Comparison of ENCODE assay signal across 36 cellular contexts in genomic region chr13:71254384-71254783, GRCh38.
"Had no signal": no experiment of that assay in that cellular context is flagged by ENCODE, and none has a peak within 500 bp of the region (broad histone marks: within the 10 kb centered on the region; RNA-seq: fewer than 3 reads in every experiment).

No MANE protein-coding gene starts in this region.

- H3K36me3 Mint-ChIP-seq: activated naive CD8-positive, alpha-beta T cell treated with anti-CD3 and anti-CD28 coated beads for 36 hours; stimulated activated memory B cell treated with anti-CD40 and anti-IgM and Interleukin-4, amounts not matched to agents 10 μg/mL and 1 μg/mL and 100 μg/mL, for 72 hours had no signal

- H3K9me3 Mint-ChIP-seq: activated naive CD4-positive, alpha-beta T cell treated with anti-CD3 and anti-CD28 coated beads for 36 hours; activated naive CD8-positive, alpha-beta T cell treated with anti-CD3 and anti-CD28 coated beads for 36 hours; dendritic cell treated with granulocyte-macrophage colony-stimulating factor and Interleukin-4, amounts not matched to agents 40 ng/mL and 50 ng/mL, for 4 days; stimulated activated naive CD8-positive, alpha-beta T cell treated with anti-CD3 and anti-CD28 coated beads, Interleukin-15, amount 100 ng/mL, for 72 hours; T-helper 1 cell treated with Interleukin-12 subunit alpha and Interleukin-12 subunit beta and Interleukin-4 antibody, amounts not matched to agents 30 μg/mL and 1 μg/mL, for 36 hours had no signal

- H3K9me3 ChIP-seq: adrenal gland, esophagus squamous epithelium, neutrophil, ovary, sigmoid colon, thyroid gland, upper lobe of right lung had no signal

- H3K27ac ChIP-seq: adrenal gland, brain microvascular endothelial cell, epithelial cell of prostate, esophagus squamous epithelium, hepatocyte, left ventricle myocardium inferior, neutrophil, ovary, sigmoid colon, thyroid gland, upper lobe of right lung, VCaP had no signal

- ATAC-seq: activated CD4-positive, CD25-positive, alpha-beta regulatory T cell treated with anti-CD3 and anti-CD28 coated beads, Interleukin-2, amount 50 U/mL, for 24 hours; stimulated activated memory B cell treated with anti-CD40 and anti-IgM and Interleukin-4, amounts not matched to agents 10 μg/mL and 1 μg/mL and 100 μg/mL, for 72 hours; stimulated activated naive CD8-positive, alpha-beta T cell treated with anti-CD3 and anti-CD28 coated beads, Interleukin-15, amount 100 ng/mL, for 72 hours; upper lobe of right lung had no signal

- H3K27me3 Mint-ChIP-seq: activated naive CD8-positive, alpha-beta T cell treated with anti-CD3 and anti-CD28 coated beads for 36 hours; dendritic cell treated with granulocyte-macrophage colony-stimulating factor and Interleukin-4, amounts not matched to agents 40 ng/mL and 50 ng/mL, for 4 days; progenitor cell of endocrine pancreas; stimulated activated memory B cell treated with anti-CD40 and anti-IgM and Interleukin-4, amounts not matched to agents 10 μg/mL and 1 μg/mL and 100 μg/mL, for 72 hours; stimulated activated naive CD8-positive, alpha-beta T cell treated with anti-CD3 and anti-CD28 coated beads, Interleukin-15, amount 100 ng/mL, for 72 hours had no signal

- H3K4me3 Mint-ChIP-seq: activated naive CD4-positive, alpha-beta T cell treated with anti-CD3 and anti-CD28 coated beads for 36 hours; activated naive CD8-positive, alpha-beta T cell treated with anti-CD3 and anti-CD28 coated beads for 36 hours; dendritic cell treated with granulocyte-macrophage colony-stimulating factor and Interleukin-4, amounts not matched to agents 40 ng/mL and 50 ng/mL, for 4 days; nephron; stimulated activated memory B cell treated with anti-CD40 and anti-IgM and Interleukin-4, amounts not matched to agents 10 μg/mL and 1 μg/mL and 100 μg/mL, for 72 hours; stimulated activated naive CD8-positive, alpha-beta T cell treated with anti-CD3 and anti-CD28 coated beads, Interleukin-15, amount 100 ng/mL, for 72 hours; T-helper 1 cell treated with Interleukin-12 subunit alpha and Interleukin-12 subunit beta and Interleukin-4 antibody, amounts not matched to agents 30 μg/mL and 1 μg/mL, for 36 hours had no signal

- H3K79me2 ChIP-seq: hepatocyte had no signal

- H3K4me1 Mint-ChIP-seq: activated naive CD8-positive, alpha-beta T cell treated with anti-CD3 and anti-CD28 coated beads for 36 hours; stimulated activated memory B cell treated with anti-CD40 and anti-IgM and Interleukin-4, amounts not matched to agents 10 μg/mL and 1 μg/mL and 100 μg/mL, for 72 hours; stimulated activated naive CD8-positive, alpha-beta T cell treated with anti-CD3 and anti-CD28 coated beads, Interleukin-15, amount 100 ng/mL, for 72 hours had no signal

- H3K4me1 ChIP-seq: adrenal gland, esophagus squamous epithelium, sigmoid colon, thyroid gland, upper lobe of right lung had no signal

- H3K36me3 ChIP-seq: adrenal gland, brain microvascular endothelial cell, esophagus squamous epithelium, left ventricle myocardium inferior, neutrophil, ovary, sigmoid colon, thyroid gland, upper lobe of right lung had no signal

- H2AFZ ChIP-seq: hepatocyte had no signal

- H3K27me3 ChIP-seq: adrenal gland, brain microvascular endothelial cell, esophagus squamous epithelium, hepatocyte, neutrophil, ovary, sigmoid colon, thyroid gland, upper lobe of right lung had no signal

- DNase-seq: activated CD4-positive, alpha-beta T cell treated with anti-CD3 and anti-CD28 coated beads for 48 hours; activated CD4-positive, alpha-beta T cell treated with anti-CD3 and anti-CD28 coated beads, Interleukin-2, amount 50 U/mL, for 48 hours; activated CD8-positive, alpha-beta memory T cell treated with anti-CD3 and anti-CD28 coated beads for 24 hours; activated effector memory CD4-positive, alpha-beta T cell treated with Interleukin-2 at 50 U/mL for 16 hours; activated naive CD4-positive, alpha-beta T cell treated with anti-CD3 and anti-CD28 coated beads for 36 hours; activated naive CD8-positive, alpha-beta T cell treated with anti-CD3 and anti-CD28 coated beads for 36 hours; adrenal gland; brain microvascular endothelial cell; central memory CD4-positive, alpha-beta T cell; esophagus squamous epithelium; foreskin melanocyte; left ventricle myocardium inferior; ovary; retina; sigmoid colon; small intestine; stimulated activated CD4-positive, alpha-beta T cell treated with anti-CD3 and anti-CD28 coated beads, Interleukin-1b, Interleukin-23, amount 100 ng/mL, for 48 hours; stimulated activated CD4-positive, alpha-beta T cell treated with anti-CD3 and anti-CD28 coated beads, Interleukin-4, amount 100 ng/mL, for 4 hours; stimulated activated CD8-positive, alpha-beta memory T cell treated with anti-CD3 and anti-CD28 coated beads, Interleukin-4, amount 100 ng/mL, for 48 hours; stimulated activated naive CD8-positive, alpha-beta T cell treated with anti-CD3 and anti-CD28 coated beads, Interleukin-15, amount 100 ng/mL, for 72 hours; substantia nigra; SW 1271; T-helper 9 cell; thyroid gland; upper lobe of right lung had no signal

- H3K4me2 ChIP-seq: hepatocyte had no signal

- H3K27ac Mint-ChIP-seq: activated naive CD4-positive, alpha-beta T cell treated with anti-CD3 and anti-CD28 coated beads for 36 hours; activated naive CD8-positive, alpha-beta T cell treated with anti-CD3 and anti-CD28 coated beads for 36 hours; dendritic cell treated with granulocyte-macrophage colony-stimulating factor and Interleukin-4, amounts not matched to agents 40 ng/mL and 50 ng/mL, for 4 days; progenitor cell of endocrine pancreas; stimulated activated memory B cell treated with anti-CD40 and anti-IgM and Interleukin-4, amounts not matched to agents 10 μg/mL and 1 μg/mL and 100 μg/mL, for 72 hours; stimulated activated naive CD8-positive, alpha-beta T cell treated with anti-CD3 and anti-CD28 coated beads, Interleukin-15, amount 100 ng/mL, for 72 hours; T-helper 1 cell treated with Interleukin-12 subunit alpha and Interleukin-12 subunit beta and Interleukin-4 antibody, amounts not matched to agents 30 μg/mL and 1 μg/mL, for 36 hours had no signal

- H3K4me3 ChIP-seq: adrenal gland, esophagus squamous epithelium, hepatocyte, left ventricle myocardium inferior, lung, ovary, sigmoid colon, thyroid gland, upper lobe of right lung had no signal
